Comparison of ENCODE assay signal across 9 cellular contexts in the genomic region with DNA sequence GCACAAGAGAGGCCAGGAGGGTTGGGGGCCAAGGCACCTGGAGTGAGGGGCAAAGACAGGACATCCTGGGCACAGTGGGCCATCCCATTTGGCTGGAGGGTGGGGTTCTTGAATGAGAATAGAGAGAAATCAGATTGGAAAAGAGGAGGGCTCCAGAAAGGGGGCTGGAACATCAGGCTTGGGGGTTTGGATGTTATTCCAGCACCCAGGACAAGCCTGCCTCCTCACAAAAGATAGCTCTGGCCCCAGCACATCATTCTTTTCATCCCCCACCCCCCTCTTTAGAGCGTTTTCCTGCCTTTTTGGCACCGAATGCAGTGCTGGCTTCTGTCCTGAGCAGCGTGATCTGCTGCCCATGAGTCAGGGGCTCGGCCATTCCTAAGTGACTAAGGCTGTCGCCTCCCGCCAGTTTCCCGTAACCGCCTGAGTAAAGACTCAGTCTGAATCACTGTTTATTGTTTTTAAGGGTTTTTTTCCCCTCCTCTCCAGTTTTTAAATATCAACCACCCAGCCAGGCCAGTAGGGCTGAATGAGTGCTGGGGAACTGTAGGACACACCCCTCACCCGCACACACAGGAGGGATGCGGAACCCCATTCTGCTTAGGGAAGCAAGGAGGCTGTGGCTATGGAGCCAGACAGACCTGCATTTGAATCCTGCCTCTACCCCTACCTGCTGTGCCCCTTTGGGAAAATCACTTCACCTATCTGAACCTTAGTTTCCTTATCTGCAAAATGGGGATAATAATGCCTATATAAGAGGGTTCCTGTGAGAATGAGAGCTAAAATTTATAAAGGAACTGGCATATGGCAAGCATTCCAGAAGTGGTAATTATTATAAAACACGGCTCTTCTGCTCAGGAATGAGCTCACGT. TPM values are rescaled to one million over a fixed set of nuclear protein-coding genes. Genes with fewer than 3 reads are reported as not detected.
DNase-seq lines count a peak whose midpoint lies in the region; ATAC-seq and TF ChIP-seq lines count a peak whose summit lies in the region.
"Had no signal": no experiment of that assay in that cellular context is flagged by ENCODE, and none has a peak within 500 bp of the region (broad histone marks: within the 10 kb centered on the region; RNA-seq: fewer than 3 reads in every experiment).

No MANE protein-coding gene starts in this region.

- H3K27ac Mint-ChIP-seq in neural crest cell (ENCODE audit: unreplicated experiment): peak overlapping the region; percentile 91

- H3K27ac ChIP-seq in Panc1 (ENCODE audit: low read length) (peak overlapping the region; percentile 82), fibroblast of lung (ENCODE audit: insufficient read depth, low read length) (peak overlapping the region; percentile 90)
- H3K27ac ChIP-seq: VCaP had no signal

- peaks cover 21% of the 10 kb centered on the region for H3K4me1 ChIP-seq in Panc1 (ENCODE audit: control insufficient read depth, insufficient read depth, low read length)
- H3K4me1 ChIP-seq in fibroblast of lung (ENCODE audit: control insufficient read depth, extremely low read depth, insufficient read depth, low read length): peaks cover 21% of the 10 kb centered on the region

- CTCF ChIA-PET in Panc1 (lab: Charles Lee): interaction anchor here (0.6 kb wide), 1 partner anchor 357 kb away, joined by 3 read pairs; no protein-coding TSS in a partner anchor

- H3K36me3 ChIP-seq in Panc1 (ENCODE audit: control insufficient read depth, insufficient read depth, low read length) (no peaks in the 10 kb centered on the region), fibroblast of lung (ENCODE audit: control insufficient read depth, insufficient read depth, low read length) (no peaks in the 10 kb centered on the region)

- H3K9me3 Mint-ChIP-seq in neural crest cell: no peaks in the 10 kb centered on the region

- H3K27me3 ChIP-seq in Panc1 (ENCODE audit: control insufficient read depth, insufficient read depth, low read length) (no peaks in the 10 kb centered on the region), fibroblast of lung (ENCODE audit: control insufficient read depth, insufficient read depth, low read length) (no peaks in the 10 kb centered on the region)

- H3K79me2 ChIP-seq in fibroblast of lung (ENCODE audit: control insufficient read depth, insufficient read depth, low read length): no peaks in the 10 kb centered on the region

- TF ChIP-seq CTCF in Panc1 (IDR thresholded peaks at IDR 0.05) (no peak), fibroblast of lung (conservative IDR thresholded peaks at IDR 0.05 in 1 of 2, IDR thresholded peaks at IDR 0.05 in 1 of 2; ENCODE audit: low read depth in 1 of 2, low read length in 2 of 2) (peak; percentile 10 to 23), neural crest cell (conservative IDR thresholded peaks at IDR 0.05) (no peak)

- H3K4me2 ChIP-seq in fibroblast of lung (ENCODE audit: extremely low read depth, insufficient read depth, low read length): peak overlapping the region; percentile 39

- H3K9me3 ChIP-seq in Panc1 (ENCODE audit: control insufficient read depth, insufficient read depth, low read depth, low read length) (no peaks in the 10 kb centered on the region), fibroblast of lung (ENCODE audit: control insufficient read depth, insufficient read depth, low read depth, low read length) (no peaks in the 10 kb centered on the region)

- H3K4me3 Mint-ChIP-seq in neural crest cell: no peak overlapping the region

- no peaks in the 10 kb centered on the region for H3K36me3 Mint-ChIP-seq in neural crest cell (ENCODE audit: low read depth)

- peak; percentile 97 for ATAC-seq in Panc1
- ATAC-seq in activated CD4-positive, CD25-positive, alpha-beta regulatory T cell treated with anti-CD3 and anti-CD28 coated beads, Interleukin-2, amount 50 U/mL, for 24 hours: no peak

- no TSS peak for BruUV-seq in Panc1 (replicated peaks; lab: Mats Ljungman, UMichigan)

- peak overlapping the region; percentile 25 for H2AFZ ChIP-seq in fibroblast of lung (ENCODE audit: low read length)

- POLR2A ChIA-PET in Panc1 (lab: Charles Lee): no interaction called here

- peak overlapping the region in 1 of 2 experiments; percentile 4; a peak in 2 of 4 replicates for H3K4me3 ChIP-seq in Panc1 (ENCODE audit: low read depth in 2 of 2, low read length in 2 of 2)
- H3K4me3 ChIP-seq in fibroblast of lung (replicated peaks in 1 of 4; ENCODE audit: control extremely low read depth in 1 of 4, insufficient read depth in 1 of 4, low read depth in 3 of 4, low read length in 4 of 4): no peak overlapping the region

- in situ Hi-C loops in Panc1 (cut with HindIII; ENCODE audit: low pct_unique_long_range_greater_than_20kb, low sequenced_read_pairs): no loop called here

- peaks cover 44% of the 10 kb centered on the region for H3K4me1 Mint-ChIP-seq in neural crest cell

- intact Hi-C loops in Panc1 (cut with micrococcal nuclease; ENCODE audit: unreplicated experiment): no loop called here

- H4K20me1 ChIP-seq in fibroblast of lung (ENCODE audit: control insufficient read depth, extremely low read depth, insufficient read depth, low read length): no peaks in the 10 kb centered on the region

- H3K27me3 Mint-ChIP-seq in neural crest cell (ENCODE audit: low read depth): peaks cover 4% of the 10 kb centered on the region

- DNase-seq in AG08395 (ENCODE audit: low spot score) (peak; percentile 96), Panc1 (ENCODE audit: low read depth, low spot score) (peak; percentile 86), fibroblast of lung (ENCODE audit: low read depth in 2 of 2) (peak; percentile 98 to 99), neural crest cell (ENCODE audit: low read depth, low spot score) (no peak), GM19238 (ENCODE audit: insufficient read length, low spot score) (no peak), NCI-H2029 (lab: John Stamatoyannopoulos, UW) (no peak)
- DNase-seq in activated CD8-positive, alpha-beta memory T cell treated with anti-CD3 and anti-CD28 coated beads for 24 hours: no peak

- peak overlapping the region; percentile 32 for H3K9ac ChIP-seq in fibroblast of lung (ENCODE audit: insufficient read depth, low read length)

RNA-seq across cellular contexts. Expression of a gene that starts 32.4 kb away (rescaled TPM):
- total RNA-seq in Panc1 (2021; ENCODE audit: unreplicated experiment): 22.7 TPM
- polyA plus RNA-seq in Panc1 (2012; ENCODE audit: insufficient read length): 5.9 TPM
- 7.7 and 14.0 TPM in 2 replicates for total RNA-seq in fibroblast of lung
- polyA plus RNA-seq in fibroblast of lung: 8.1 and 15.3 TPM in 2 replicates
- 10.9 and 15.4 TPM in 2 replicates for polyA plus RNA-seq in fibroblast of lung (2012)
- 44.1 and 68.7 TPM in 2 replicates for polyA minus RNA-seq in fibroblast of lung (ENCODE audit: low replicate concordance)
- 14.1 and 15.5 TPM in 2 replicates for total RNA-seq in neural crest cell

Comparison
In these comparisons a context has a peak if more than half of its experiments do, and no peak if none do; other contexts are left out.
1. DNase-seq: peak in AG08395 (single experiment), Panc1 (single experiment) and fibroblast of lung (2 of 2); none in neural crest cell (single experiment), activated CD8-positive, alpha-beta memory T cell treated with anti-CD3 and anti-CD28 coated beads for 24 hours (single experiment), GM19238 (single experiment) and NCI-H2029 (single experiment).
2. CTCF ChIP-seq: peak in fibroblast of lung (2 of 2); none in Panc1 (single experiment) and neural crest cell (single experiment).